In genomic region chr12:132577191-132577920, GRCh38 we compare ENCODE assay signal across 22 cellular contexts. TPM values are rescaled to one million over a fixed set of nuclear protein-coding genes. Genes with fewer than 3 reads are reported as not detected.
DNase-seq lines count a peak whose midpoint lies in the region; ATAC-seq, FAIRE-seq and TF ChIP-seq lines count a peak whose summit lies in the region.
"Had no signal": no experiment of that assay in that cellular context is flagged by ENCODE, and none has a peak within 500 bp of the region (broad histone marks: within the 10 kb centered on the region; RNA-seq: fewer than 3 reads in every experiment).

No MANE protein-coding gene starts in this region.

- no peak for ATAC-seq in GM12878
- ATAC-seq in PC-3 = no peak
- ATAC-seq: CD8-positive, alpha-beta T cell; GM23338; HCT116 had no signal

- H3K9me3 Mint-ChIP-seq in neural crest cell (no peaks in the 10 kb centered on the region), endothelial cell (ENCODE audit: unreplicated experiment) (no peaks in the 10 kb centered on the region)
- H3K9me3 Mint-ChIP-seq: CD4-positive, CD25-positive, alpha-beta regulatory T cell; CD8-positive, alpha-beta T cell; GM23338; H9; HFFc6 had no signal

- no peak overlapping the region for H3K27ac Mint-ChIP-seq in neural crest cell (ENCODE audit: unreplicated experiment)
- no peak overlapping the region for H3K27ac Mint-ChIP-seq in endothelial cell (ENCODE audit: unreplicated experiment)
- H3K27ac Mint-ChIP-seq: CD8-positive, alpha-beta T cell; GM23338; H9; HFFc6 had no signal

- H3K36me3 Mint-ChIP-seq in neural crest cell (ENCODE audit: low read depth) (peaks cover 10% of the 10 kb centered on the region), endothelial cell (ENCODE audit: low read depth, unreplicated experiment) (peaks cover 9% of the 10 kb centered on the region)

- TF ChIP-seq RAD21 in GM12878 (IDR thresholded peaks at IDR 0.05; ENCODE audit: insufficient read depth, low read depth, low read length) = no peak

- WGBS in GM12878 (ENCODE audit: insufficient coverage, insufficient replicate concordance, low lambda C conversion rate, missing lambda C conversion rate) = 78% methylated on average over 20 of the region's 22 CpGs

- no peak overlapping the region for H3K4me3 ChIP-seq in GM12878
- H3K4me3 ChIP-seq in PC-3 (ENCODE audit: low read length) = no peak overlapping the region
- H3K4me3 ChIP-seq: GM23338 had no signal

- peak; percentile 60 for FAIRE-seq in HTR-8/SVneo (lab: Jason Lieb, UNC)
- no peak for FAIRE-seq in GM12878 (lab: Jason Lieb, UNC)
- FAIRE-seq: G401.6, GM18507 had no signal

- H3K27ac ChIP-seq in GM12878 (ENCODE audit: control insufficient read depth, insufficient read depth) = no peak overlapping the region
- H3K27ac ChIP-seq in PC-3 (ENCODE audit: low read length) = no peak overlapping the region
- H3K27ac ChIP-seq: C4-2B had no signal

- peaks cover 19% of the 10 kb centered on the region for H3K27me3 Mint-ChIP-seq in neural crest cell (ENCODE audit: low read depth)
- peaks cover 4% of the 10 kb centered on the region for H3K27me3 Mint-ChIP-seq in endothelial cell (ENCODE audit: unreplicated experiment)
- H3K27me3 Mint-ChIP-seq: CD4-positive, CD25-positive, alpha-beta regulatory T cell had no signal

- 0 out of 2 replicates have a peak, but pooled peaks have one; percentile 43 for TF ChIP-seq POLR2A in GM12878 (IDR thresholded peaks at IDR 0.05; ENCODE audit: low read depth, low read length)

- H3K36me3 ChIP-seq in GM12878 (ENCODE audit: control insufficient read depth in 2 of 2, insufficient read depth in 2 of 2, low read length in 1 of 2) (peaks cover 0 to 2% of the 10 kb centered on the region in 2 experiments; a peak in 1 of 4 replicates), PC-3 (ENCODE audit: low read depth, low read length) (peaks cover 20% of the 10 kb centered on the region)

- SMC1A ChIA-PET in GM12878 (lab: Charles Lee; ENCODE audit: uncharacterized antibody, unreplicated experiment) = no interaction called here

- H3K9ac ChIP-seq in GM12878 (ENCODE audit: control insufficient read depth, insufficient read depth, low read length) = no peak overlapping the region
- H3K9ac ChIP-seq in PC-3 (ENCODE audit: low read length) = no peak overlapping the region

- peak overlapping the region; percentile 8 for H3K4me3 Mint-ChIP-seq in neural crest cell
- no peak overlapping the region for H3K4me3 Mint-ChIP-seq in endothelial cell (ENCODE audit: unreplicated experiment)
- H3K4me3 Mint-ChIP-seq: CD8-positive, alpha-beta T cell; GM23338; H9; HFFc6 had no signal

- H2AFZ ChIP-seq in GM12878 (ENCODE audit: control insufficient read depth, low read depth, low read length) (no peak overlapping the region), PC-3 (ENCODE audit: low read length) (no peak overlapping the region)
- H2AFZ ChIP-seq: GM23338 had no signal

- H3K4me1 ChIP-seq in GM12878 (ENCODE audit: control insufficient read depth, insufficient read depth, low read length) (no peaks in the 10 kb centered on the region), PC-3 (ENCODE audit: insufficient read depth, low read length) (no peaks in the 10 kb centered on the region)
- H3K4me1 ChIP-seq: Caco-2 had no signal

- no peak for TF ChIP-seq EP300 in GM12878 (IDR thresholded peaks at IDR 0.05; ENCODE audit: borderline replicate concordance in 1 of 2, control insufficient read depth in 1 of 2, low read depth in 2 of 2, low read length in 2 of 2)

- no peak overlapping the region for H3K4me2 ChIP-seq in GM12878 (ENCODE audit: control insufficient read depth, insufficient read depth)
- H3K4me2 ChIP-seq in PC-3 (ENCODE audit: low read length) = no peak overlapping the region
- H3K4me2 ChIP-seq: GM23338 had no signal

- H3F3A ChIP-seq in PC-3 (ENCODE audit: low read length, unreplicated experiment) = no peaks in the 10 kb centered on the region

- POLR2A ChIA-PET in GM12878 (lab: Charles Lee) (no interaction called here), PC-3 (lab: Charles Lee; ENCODE audit: unreplicated experiment) (no interaction called here)

- H3K79me2 ChIP-seq in GM12878 (ENCODE audit: control insufficient read depth, insufficient read depth, low read length) (no peaks in the 10 kb centered on the region), PC-3 (ENCODE audit: low read length) (no peaks in the 10 kb centered on the region)

- no TSS peak for BruUV-seq in GM12878 (replicated peaks; lab: Mats Ljungman, UMichigan)
- no TSS peak for BruUV-seq in PC-3 (replicated peaks; lab: Mats Ljungman, UMichigan)

- intact Hi-C loops in GM12878 (cut with micrococcal nuclease; ENCODE audit: unreplicated experiment) = no loop called here
- intact Hi-C loops in PC-3 (cut with micrococcal nuclease) = no loop called here

- RAD21 ChIA-PET in GM12878 (lab: Charles Lee; ENCODE audit: unreplicated experiment) = no interaction called here

- in situ Hi-C loops in GM12878 (cut with MboI) = no loop called here
- in situ Hi-C loops in GM13977 (cut with MboI; ENCODE audit: low pct_unique_long_range_greater_than_20kb, low sequenced_read_pairs, unreplicated experiment) = no loop called here

- no peaks in the 10 kb centered on the region for H3K9me2 ChIP-seq in PC-3 (replicated peaks; ENCODE audit: low read length)

- CTCF ChIA-PET in GM12878 (lab: Yijun Ruan, JAX) (no interaction called here), PC-3 (lab: Charles Lee) (no interaction called here)

- H3K4me1 Mint-ChIP-seq in neural crest cell (no peaks in the 10 kb centered on the region), endothelial cell (ENCODE audit: unreplicated experiment) (no peaks in the 10 kb centered on the region)
- H3K4me1 Mint-ChIP-seq: CD4-positive, CD25-positive, alpha-beta regulatory T cell; H9 had no signal

- H4K20me1 ChIP-seq in GM12878 (ENCODE audit: control insufficient read depth, insufficient read depth) (no peaks in the 10 kb centered on the region), PC-3 (ENCODE audit: low read length) (no peaks in the 10 kb centered on the region)

- H3K27me3 ChIP-seq in GM12878 (replicated peaks in 1 of 2; ENCODE audit: control insufficient read depth in 2 of 2, insufficient read depth in 2 of 2, low read length in 1 of 2) (no peaks in the 10 kb centered on the region), PC-3 (ENCODE audit: low read length) (no peaks in the 10 kb centered on the region)

- DNase-seq in HTR-8/SVneo (ENCODE audit: insufficient read length, low spot score) (no peak), GM12878 (ENCODE audit: low read depth, low spot score) (no peak), neural crest cell (ENCODE audit: low read depth, low spot score) (no peak), GM13977 (ENCODE audit: low spot score) (no peak), PC-3 (no peak), endothelial cell (ENCODE audit: low spot score) (no peak)
- DNase-seq: Caco-2; CD4-positive, CD25-positive, alpha-beta regulatory T cell; CD8-positive, alpha-beta T cell; DMS153; DND-41; H9; HFFc6 had no signal

- H3K9me3 ChIP-seq in GM12878 (replicated peaks; ENCODE audit: control insufficient read depth, insufficient read depth, low read length) (no peaks in the 10 kb centered on the region), PC-3 (ENCODE audit: low read length) (no peaks in the 10 kb centered on the region)
- H3K9me3 ChIP-seq: Caco-2 had no signal

- TF ChIP-seq CTCF in GM12878 (IDR thresholded peaks at IDR 0.05 in 2 of 3, conservative IDR thresholded peaks at IDR 0.05 in 1 of 3; ENCODE audit: control insufficient read depth in 2 of 3, extremely low read depth in 1 of 3, insufficient read depth in 1 of 3, low read depth in 3 of 3, low read length in 3 of 3) (no peak), neural crest cell (conservative IDR thresholded peaks at IDR 0.05) (no peak), GM13977 (IDR thresholded peaks at IDR 0.05; ENCODE audit: extremely low read depth, insufficient read depth, missing control alignments) (no peak), PC-3 (conservative IDR thresholded peaks at IDR 0.05; ENCODE audit: low read depth, low read length) (no peak), endothelial cell (IDR thresholded peaks at IDR 0.05; ENCODE audit: unreplicated experiment) (no peak)

RNA-seq across cellular contexts. Expression of gene LRCOL1, which starts 33.0 kb away (rescaled TPM):
- not detected in 2 replicates for total RNA-seq in GM12878 (2013; cell fraction: nucleolus; rRNA removed)
- total RNA-seq in GM12878 (2014; rRNA removed) = not detected in 2 replicates
- total RNA-seq in GM12878 (2014; rRNA removed; fragmentation: Illumina TruSeq; extraction: Trizol) = not detected in 2 replicates
- total RNA-seq in GM12878 (2021) = not detected in 2 replicates
- not detected for polyA plus RNA-seq in GM12878 (2011; ENCODE audit: low read depth)
- polyA plus RNA-seq in GM12878 (2011; rRNA removed) = not detected in 2 replicates
- not detected in 2 replicates for polyA plus RNA-seq in GM12878 (2011; cell fraction: cytosol; rRNA removed)
- polyA plus RNA-seq in GM12878 (2011; cell fraction: nucleus; rRNA removed) = 0.27 TPM in 1 of 2 replicates, not detected in the other
- polyA plus RNA-seq in GM12878 (2012) = not detected in 2 replicates
- polyA plus RNA-seq in GM12878 (2014; fragmentation: Illumina TruSeq; extraction: Trizol) = not detected in 2 replicates
- not detected for polyA plus RNA-seq in GM12878 (2014; fragmentation: Nextera tagmentation; extraction: Ambion mirVana)
- not detected in 2 replicates for polyA plus RNA-seq in GM12878 (2014; rRNA removed)
- not detected for polyA plus RNA-seq in GM12878 (2016; fragmentation: Nextera tagmentation; extraction: Ambion mirVana)
- not detected in 2 replicates for polyA minus RNA-seq in GM12878 (2011; rRNA and poly(A)+ RNA removed)
- not detected in 2 replicates for polyA minus RNA-seq in GM12878 (2011; cell fraction: cytosol; rRNA and poly(A)+ RNA removed)
- polyA minus RNA-seq in GM12878 (2011; cell fraction: nucleus; rRNA and poly(A)+ RNA removed) = not detected in 2 replicates
- total RNA-seq in neural crest cell = 0.93 and 1.7 TPM in 2 replicates
- not detected in 2 replicates for total RNA-seq in PC-3 (2014; rRNA removed)
- total RNA-seq in endothelial cell (ENCODE audit: unreplicated experiment) = not detected
- total RNA-seq: A673; Caco-2; CD4-positive, CD25-positive, alpha-beta regulatory T cell; CD8-positive, alpha-beta T cell; H4; H9 had no signal
- polyA plus RNA-seq: CD4-positive, CD25-positive, alpha-beta regulatory T cell; GM23338 had no signal

RNA-seq across cellular contexts. Expression of gene P2RX2, which starts 41.2 kb away (rescaled TPM):
- total RNA-seq in GM12878 (2013; cell fraction: nucleolus; rRNA removed) = not detected in 2 replicates
- not detected in 2 replicates for total RNA-seq in GM12878 (2014; rRNA removed)
- total RNA-seq in GM12878 (2014; rRNA removed; fragmentation: Illumina TruSeq; extraction: Trizol) = not detected in 2 replicates
- not detected in 2 replicates for total RNA-seq in GM12878 (2021)
- polyA plus RNA-seq in GM12878 (2011; ENCODE audit: low read depth) = not detected
- polyA plus RNA-seq in GM12878 (2011; rRNA removed) = not detected in 2 replicates
- polyA plus RNA-seq in GM12878 (2011; cell fraction: cytosol; rRNA removed) = not detected in 2 replicates
- polyA plus RNA-seq in GM12878 (2011; cell fraction: nucleus; rRNA removed) = not detected in 2 replicates
- polyA plus RNA-seq in GM12878 (2012) = not detected in 2 replicates
- polyA plus RNA-seq in GM12878 (2014; fragmentation: Illumina TruSeq; extraction: Trizol) = not detected in 2 replicates
- not detected for polyA plus RNA-seq in GM12878 (2014; fragmentation: Nextera tagmentation; extraction: Ambion mirVana)
- polyA plus RNA-seq in GM12878 (2014; rRNA removed) = not detected in 2 replicates
- polyA plus RNA-seq in GM12878 (2016; fragmentation: Nextera tagmentation; extraction: Ambion mirVana) = not detected
- polyA minus RNA-seq in GM12878 (2011; rRNA and poly(A)+ RNA removed) = not detected in 2 replicates
- polyA minus RNA-seq in GM12878 (2011; cell fraction: cytosol; rRNA and poly(A)+ RNA removed) = not detected in 2 replicates
- polyA minus RNA-seq in GM12878 (2011; cell fraction: nucleus; rRNA and poly(A)+ RNA removed) = not detected in 2 replicates
- not detected in 2 replicates for total RNA-seq in neural crest cell
- total RNA-seq in PC-3 (2014; rRNA removed) = not detected in 2 replicates
- not detected for total RNA-seq in endothelial cell (ENCODE audit: unreplicated experiment)
- total RNA-seq: A172; A673; Caco-2; CD4-positive, CD25-positive, alpha-beta regulatory T cell; CD8-positive, alpha-beta T cell; H4; HFFc6 had no signal
- polyA plus RNA-seq: BJ; CD4-positive, CD25-positive, alpha-beta regulatory T cell had no signal
